31 cellular contexts compared by ENCODE assay signal in the genomic region with DNA sequence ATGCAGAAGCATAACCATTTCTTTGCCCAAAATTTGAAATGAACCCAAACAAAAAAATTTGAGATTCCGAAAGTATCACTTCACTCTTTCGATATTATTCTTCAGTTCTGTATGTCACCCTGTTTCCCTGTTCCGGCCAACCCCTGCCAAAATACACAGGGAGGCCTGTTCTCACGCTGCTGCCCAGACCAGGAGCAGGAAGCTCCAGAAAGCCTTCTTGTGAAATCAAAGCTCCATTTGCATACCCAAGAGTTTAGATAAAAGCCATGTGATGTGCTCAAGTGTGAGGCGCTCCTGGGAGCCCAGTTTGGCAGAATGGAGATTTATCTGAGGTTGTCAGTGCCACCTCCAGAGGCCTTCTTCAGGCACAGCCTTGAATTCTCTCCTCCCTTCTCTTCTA.
A peak's percentile ranks its signal among the peaks of the same experiment; 100 is the strongest.
DNase-seq lines count a peak whose midpoint lies in the region; ATAC-seq and TF ChIP-seq lines count a peak whose summit lies in the region.
"Had no signal": no experiment of that assay in that cellular context is flagged by ENCODE, and none has a peak within 500 bp of the region (broad histone marks: within the 10 kb centered on the region; RNA-seq: fewer than 3 reads in every experiment).

No MANE protein-coding gene starts in this region.

- H3K4me1 ChIP-seq in thyroid gland, result peaks cover 0 to 6% of the 10 kb centered on the region in 2 donors
- H3K4me1 ChIP-seq: breast epithelium, neural progenitor cell, parathyroid adenoma, right atrium auricular region, SJCRH30 had no signal

- DNase-seq in NCI-H187 treated with DMSO at 0.1 percent for 48 hours (lab: John Stamatoyannopoulos, UW), result peak; percentile 17
- no peak for DNase-seq in NCI-H187 (lab: John Stamatoyannopoulos, UW)
- peak; percentile 61 for DNase-seq in MV-4-11 (lab: John Stamatoyannopoulos, UW)
- DNase-seq in thyroid gland, result peak; percentile 71 to 77
- DNase-seq in H7, result no peak
- DNase-seq in stimulated activated naive CD8-positive, alpha-beta T cell treated with anti-CD3 and anti-CD28 coated beads, Interleukin-15, Interleukin-2, amounts not matched to agents 100 U/mL and 50 U/mL, for 24 hours, result no peak
- DNase-seq: 8988T; activated CD4-positive, alpha-beta T cell treated with anti-CD3 and anti-CD28 coated beads for 48 hours; activated CD8-positive, alpha-beta memory T cell treated with anti-CD3 and anti-CD28 coated beads for 24 hours; activated T-cell treated with anti-CD3 and anti-CD28 coated beads for 4 hours; CD4-positive, CD25-positive, alpha-beta regulatory T cell; GOT3; immature natural killer cell; left colon; NCI-H1105; NCI-H1930; NCI-H345; NCI-H774; SJCRH30; stimulated activated CD4-positive, alpha-beta T cell treated with anti-CD3 and anti-CD28 coated beads, Interleukin-1b, Interleukin-23, amount 100 ng/mL, for 48 hours; stimulated activated CD8-positive, alpha-beta memory T cell treated with anti-CD3 and anti-CD28 coated beads, Interleukin-4, amount 100 ng/mL, for 48 hours; stimulated activated naive CD8-positive, alpha-beta T cell treated with anti-CD3 and anti-CD28 coated beads, Interleukin-15, amount 100 ng/mL, for 72 hours; tibial artery had no signal

- intact Hi-C loops in thyroid gland (cut with DNase I), result no loop called here

- ATAC-seq in esophagus mucosa (peak; percentile 22), GM18520 (IDR thresholded peaks at IDR 0.05; ENCODE audit: unreplicated experiment) (no peak)
- ATAC-seq in stimulated activated naive CD8-positive, alpha-beta T cell treated with anti-CD3 and anti-CD28 coated beads, Interleukin-15, Interleukin-2, amounts not matched to agents 100 U/mL and 50 U/mL, for 24 hours, result no peak
- ATAC-seq: activated naive CD4-positive, alpha-beta T cell treated with anti-CD3 and anti-CD28 coated beads, Interleukin-2, amount 50 U/mL, for 72 hours; K562; left colon; stimulated activated naive CD8-positive, alpha-beta T cell treated with anti-CD3 and anti-CD28 coated beads, Interleukin-15, amount 100 ng/mL, for 72 hours had no signal

- no peaks in the 10 kb centered on the region for H3K9me3 ChIP-seq in thyroid gland
- H3K9me3 ChIP-seq: breast epithelium, right atrium auricular region, tibial artery had no signal

- H3K36me3 ChIP-seq in thyroid gland (no peaks in the 10 kb centered on the region), H7 (replicated peaks; ENCODE audit: control insufficient read depth, insufficient read depth, low read length) (no peaks in the 10 kb centered on the region)
- H3K36me3 ChIP-seq: breast epithelium, neural progenitor cell, right atrium auricular region, SJCRH30, tibial artery had no signal

- peak overlapping the region in 1 of 3 donors; percentile 51 for H3K27ac ChIP-seq in thyroid gland
- H3K27ac ChIP-seq: neural progenitor cell, parathyroid adenoma, right atrium auricular region, SJCRH30 had no signal

- no peak overlapping the region for H3K4me3 ChIP-seq in thyroid gland (replicated peaks in 1 of 3)
- H3K4me3 ChIP-seq in H7 (ENCODE audit: insufficient read depth, low read depth, low read length), result no peak overlapping the region
- H3K4me3 ChIP-seq: breast epithelium, K562, neural progenitor cell, right atrium auricular region, SJCRH30, tibial artery had no signal

- TF ChIP-seq POLR2A in thyroid gland (IDR thresholded peaks at IDR 0.05), result no peak

- TF ChIP-seq CTCF in thyroid gland (IDR thresholded peaks at IDR 0.05), result no peak

- 34 to 57% methylated on average over 5 of the region's 5 CpGs for WGBS in thyroid gland, 2 donors

- H3K27me3 ChIP-seq in thyroid gland (no peaks in the 10 kb centered on the region), H7 (ENCODE audit: control insufficient read depth, insufficient read depth, low read length) (no peaks in the 10 kb centered on the region)
- H3K27me3 ChIP-seq: breast epithelium, neural progenitor cell, right atrium auricular region, SJCRH30, tibial artery had no signal

Comparison
In these comparisons a context has a peak if more than half of its experiments do, and no peak if none do; other contexts are left out.
1. DNase-seq: peak in NCI-H187 treated with DMSO at 0.1 percent for 48 hours (single experiment), MV-4-11 (single experiment) and thyroid gland (2 of 2); none in NCI-H187 (0 of 2), H7 (single experiment) and stimulated activated naive CD8-positive, alpha-beta T cell treated with anti-CD3 and anti-CD28 coated beads, Interleukin-15, Interleukin-2, amounts not matched to agents 100 U/mL and 50 U/mL, for 24 hours (single experiment).